Comparison of ENCODE assay signal across 8 cellular contexts in the genomic region with DNA sequence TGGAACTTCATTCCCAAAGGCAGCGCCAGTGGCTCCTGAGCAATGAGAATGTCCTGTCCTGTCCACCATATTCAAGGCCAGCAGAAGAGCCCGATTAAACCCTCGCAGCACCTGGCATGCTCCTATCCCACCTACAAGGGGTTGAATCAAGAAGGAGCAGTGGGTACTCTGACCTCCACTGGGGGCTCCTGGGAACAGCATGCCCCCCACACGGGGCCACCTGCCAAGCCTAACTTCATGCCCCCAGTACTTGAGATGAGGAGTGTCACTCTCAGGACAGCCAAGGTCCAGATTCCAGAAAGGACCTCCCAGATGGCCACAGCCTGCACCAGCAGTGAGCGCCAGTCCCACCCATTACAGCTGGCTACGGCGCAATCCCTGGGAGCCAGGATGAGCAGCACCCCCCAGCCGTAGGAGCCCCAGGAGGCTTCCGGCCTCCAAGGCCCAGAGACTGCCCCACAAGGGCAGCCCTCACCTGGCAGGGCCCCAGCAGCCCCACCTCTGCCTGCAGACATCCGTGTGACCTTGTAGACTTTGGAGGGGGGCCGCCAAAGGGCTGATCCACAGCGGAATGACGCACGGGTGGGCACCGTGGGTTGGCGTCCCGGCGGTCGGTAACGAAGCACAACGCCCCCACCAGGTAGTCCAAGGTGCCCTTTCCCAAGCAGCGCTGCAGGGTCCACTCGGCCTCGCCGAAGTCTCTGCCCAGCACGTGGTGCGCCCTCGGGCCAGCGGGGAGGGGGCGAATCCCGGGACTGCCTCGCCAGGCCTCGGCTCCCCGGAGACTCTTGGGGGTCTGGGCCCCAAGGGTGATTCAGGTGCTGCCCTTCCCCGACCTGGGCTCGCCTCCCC. TPM values are rescaled to one million over a fixed set of nuclear protein-coding genes. Genes with fewer than 3 reads are reported as not detected.
DNase-seq lines count a peak whose midpoint lies in the region; ATAC-seq and TF ChIP-seq lines count a peak whose summit lies in the region.

No MANE protein-coding gene starts in this region.

- peaks cover 11 to 30% of the 10 kb centered on the region in 2 donors for H3K36me3 ChIP-seq in duodenal mucosa (ENCODE audit: control insufficient read depth in 1 of 2, insufficient read depth in 2 of 2, low read length in 2 of 2)

- H3K9me3 Mint-ChIP-seq in CD14-positive monocyte (peaks cover 0 to 6% (median 0%) of the 10 kb centered on the region in 7 donors), neural crest cell (no peaks in the 10 kb centered on the region)

- H3K4me1 ChIP-seq in duodenal mucosa (ENCODE audit: control insufficient read depth in 1 of 2, insufficient read depth in 2 of 2, low read length in 2 of 2) = peaks cover 61 to 69% of the 10 kb centered on the region in 2 donors

- intact Hi-C loops in CD14-positive monocyte (cut with micrococcal nuclease) = loop anchor here (5.0 kb wide), 2 partner anchors 145 to 275 kb away; a partner anchor contains a TSS

- H3K27ac Mint-ChIP-seq in CD14-positive monocyte = peak overlapping the region; percentile 98 to 100 (median 100)
- H3K27ac Mint-ChIP-seq in neural crest cell (ENCODE audit: unreplicated experiment) = peak overlapping the region; percentile 100

- peak overlapping the region; percentile 91 to 97 for H3K4me3 ChIP-seq in duodenal mucosa (ENCODE audit: low read depth in 1 of 2, low read length in 2 of 2)

- H3K27me3 ChIP-seq in duodenal mucosa (ENCODE audit: control insufficient read depth in 1 of 2, insufficient read depth in 2 of 2, low read length in 2 of 2) = no peaks in the 10 kb centered on the region

- DNase-seq in CD14-positive monocyte (ENCODE audit: low spot score) = no peak
- peak; percentile 22 for DNase-seq in NCI-H1105 treated with DMSO at 0.1 percent for 48 hours (lab: John Stamatoyannopoulos, UW)
- no peak for DNase-seq in neural crest cell (ENCODE audit: low read depth, low spot score)
- no peak for DNase-seq in D341Med (ENCODE audit: low spot score)
- no peak for DNase-seq in 8988T
- DNase-seq in HK-2 (ENCODE audit: unreplicated experiment) = no peak

- peaks cover 70% of the 10 kb centered on the region for H3K4me1 Mint-ChIP-seq in CD14-positive monocyte
- H3K4me1 Mint-ChIP-seq in neural crest cell = peaks cover 54% of the 10 kb centered on the region

- H3K36me3 Mint-ChIP-seq in CD14-positive monocyte = peaks cover 54 to 67% of the 10 kb centered on the region in 2 donors
- peaks cover 36% of the 10 kb centered on the region for H3K36me3 Mint-ChIP-seq in neural crest cell (ENCODE audit: low read depth)

- H3K9me3 ChIP-seq in duodenal mucosa (ENCODE audit: control insufficient read depth in 1 of 2, low read length in 2 of 2) = no peaks in the 10 kb centered on the region

- H3K27ac ChIP-seq in duodenal mucosa (ENCODE audit: low read depth, low read length) = peak overlapping the region; percentile 97

- no peak for ATAC-seq in HG02759 (IDR thresholded peaks at IDR 0.05; ENCODE audit: unreplicated experiment)

- H3K4me3 Mint-ChIP-seq in CD14-positive monocyte (peak overlapping the region; percentile 90 to 98), neural crest cell (peak overlapping the region; percentile 84)

- no peak for TF ChIP-seq CTCF in CD14-positive monocyte (IDR thresholded peaks at IDR 0.05)
- no peak for TF ChIP-seq CTCF in neural crest cell (conservative IDR thresholded peaks at IDR 0.05)

- peaks cover 0 to 6% (median 2%) of the 10 kb centered on the region in 3 donors for H3K27me3 Mint-ChIP-seq in CD14-positive monocyte (ENCODE audit: low read depth in 3 of 3)
- peaks cover 35% of the 10 kb centered on the region for H3K27me3 Mint-ChIP-seq in neural crest cell (ENCODE audit: low read depth)

- peak overlapping the region; percentile 88 to 98 for H3K9ac ChIP-seq in duodenal mucosa (ENCODE audit: low read depth in 1 of 2, low read length in 2 of 2)

RNA-seq across cellular contexts. Expression of a gene that starts 1.0 kb away (rescaled TPM):
- 100 to 1,000 TPM; 103 to 107 TPM for polyA plus RNA-seq in CD14-positive monocyte
- total RNA-seq in neural crest cell = 74.4 and 83.7 TPM in 2 replicates

RNA-seq across cellular contexts. Expression of a gene that starts 3.2 kb away (rescaled TPM):
- 100 to 1,000 TPM; 642 to 884 TPM for polyA plus RNA-seq in CD14-positive monocyte
- 0.49 and 1.6 TPM in 2 replicates for total RNA-seq in neural crest cell

RNA-seq across cellular contexts. Expression of a gene that starts 7.3 kb away (rescaled TPM):
- polyA plus RNA-seq in CD14-positive monocyte = 1 to 10 TPM in 1 of 2 donors, under 1 TPM in 1; 0.86 to 1.2 TPM
- 0.65 and 0.84 TPM in 2 replicates for total RNA-seq in neural crest cell

RNA-seq across cellular contexts. Expression of a gene that starts 20.9 kb away (rescaled TPM):
- polyA plus RNA-seq in CD14-positive monocyte = 1 to 10 TPM; 2.9 to 5.6 TPM
- 83.7 and 85.7 TPM in 2 replicates for total RNA-seq in neural crest cell

RNA-seq across cellular contexts. Expression of a gene that starts 24.1 kb away (rescaled TPM):
- polyA plus RNA-seq in CD14-positive monocyte = 100 to 1,000 TPM; 491 to 523 TPM
- total RNA-seq in neural crest cell = 0.45 and 0.86 TPM in 2 replicates
